ENCODE assay signal across 10 cellular contexts in the genomic region with DNA sequence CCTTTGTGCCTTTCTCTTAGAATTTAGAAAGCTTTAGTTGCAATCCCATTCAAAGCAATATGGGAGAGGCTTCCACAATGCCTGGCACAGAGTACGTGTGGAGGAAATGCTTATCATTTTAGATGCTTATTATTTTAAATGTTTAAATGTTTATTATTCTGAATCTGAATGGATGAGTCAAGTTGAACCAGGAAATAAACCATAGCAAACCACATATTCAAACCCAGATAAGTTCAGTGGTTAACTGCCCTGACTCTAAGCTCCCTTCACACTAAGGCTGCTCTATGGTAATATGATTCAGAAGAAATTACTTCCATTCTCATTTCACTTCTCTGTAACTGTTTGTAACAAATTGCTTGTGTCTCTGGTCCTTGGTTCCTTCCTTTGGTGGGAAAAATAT. TPM values are rescaled to one million over a fixed set of nuclear protein-coding genes. Genes with fewer than 3 reads are reported as not detected.
DNase-seq lines count a peak whose midpoint lies in the region; ATAC-seq, FAIRE-seq and TF ChIP-seq lines count a peak whose summit lies in the region.
"Had no signal": no experiment of that assay in that cellular context is flagged by ENCODE, and none has a peak within 500 bp of the region (broad histone marks: within the 10 kb centered on the region; RNA-seq: fewer than 3 reads in every experiment).

No MANE protein-coding gene starts in this region.

- ATAC-seq in HG03139 (IDR thresholded peaks at IDR 0.05; ENCODE audit: unreplicated experiment) = no peak

- peak overlapping the region; percentile 88 for H2AFZ ChIP-seq in endothelial cell of umbilical vein (ENCODE audit: low read depth, low read length)

- H3K36me3 ChIP-seq in endothelial cell of umbilical vein (ENCODE audit: control insufficient read depth in 2 of 2, extremely low read depth in 1 of 2, insufficient read depth in 2 of 2, low read length in 2 of 2) (no peaks in the 10 kb centered on the region), skeletal muscle satellite cell (ENCODE audit: insufficient read depth, low read length) (no peaks in the 10 kb centered on the region), WERI-Rb-1 (no peaks in the 10 kb centered on the region), adrenal gland (replicated peaks in 1 of 2) (no peaks in the 10 kb centered on the region)

- BruUV-seq in endothelial cell of umbilical vein (replicated peaks; lab: Mats Ljungman, UMichigan) = no TSS peak

- peak overlapping the region; percentile 83 for H3K9ac ChIP-seq in endothelial cell of umbilical vein (replicated peaks; ENCODE audit: extremely low read depth, insufficient read depth, low read length)
- H3K9ac ChIP-seq in skeletal muscle satellite cell (ENCODE audit: low read depth, low read length) = peak overlapping the region; percentile 36

- peak; percentile 89 for FAIRE-seq in endothelial cell of umbilical vein (lab: Jason Lieb, UNC)
- FAIRE-seq: A204.1 had no signal

- H3K27ac ChIP-seq in endothelial cell of umbilical vein (ENCODE audit: insufficient read depth, low read depth, low read length) = peak overlapping the region; percentile 93
- H3K27ac ChIP-seq in WERI-Rb-1 = no peak overlapping the region
- no peak overlapping the region for H3K27ac ChIP-seq in adrenal gland

- H3K4me3 ChIP-seq in endothelial cell of umbilical vein (replicated peaks in 1 of 3; ENCODE audit: insufficient read depth in 1 of 3, low read depth in 1 of 3, low read length in 3 of 3) = peak overlapping the region in 1 of 3 experiments; percentile 30
- no peak overlapping the region for H3K4me3 ChIP-seq in skeletal muscle satellite cell (ENCODE audit: low read length)
- H3K4me3 ChIP-seq in WERI-Rb-1 (ENCODE audit: low read depth, low read length) = no peak overlapping the region
- no peak overlapping the region for H3K4me3 ChIP-seq in adrenal gland

- CTCF ChIA-PET in endothelial cell of umbilical vein (lab: Charles Lee) = interaction anchor here (0.8 to 2.4 kb wide), 16 partner anchors 8 to 92 kb away, joined by 3 to 16 read pairs (median 4); partner anchors contain the start of gene RAB31

- TF ChIP-seq POLR2A in endothelial cell of umbilical vein (IDR thresholded peaks at IDR 0.05; ENCODE audit: low read depth, low read length) (no peak), adrenal gland (IDR thresholded peaks at IDR 0.05) (no peak)

- H3K9me3 ChIP-seq in endothelial cell of umbilical vein (replicated peaks; ENCODE audit: control insufficient read depth, insufficient read depth, low read length) (no peaks in the 10 kb centered on the region), skeletal muscle satellite cell (replicated peaks; ENCODE audit: low read length) (no peaks in the 10 kb centered on the region), WERI-Rb-1 (ENCODE audit: severe bottlenecking) (no peaks in the 10 kb centered on the region), adrenal gland (replicated peaks in 1 of 3) (no peaks in the 10 kb centered on the region)

- 55 to 71% (median 65%) methylated on average over 1 of the region's 1 CpG for WGBS in adrenal gland, 4 donors

- TF ChIP-seq CTCF in endothelial cell of umbilical vein (IDR thresholded peaks at IDR 0.05; ENCODE audit: extremely low read depth in 1 of 2, insufficient read depth in 1 of 2, low read depth in 1 of 2, low read length in 2 of 2) = no peak
- TF ChIP-seq CTCF in WERI-Rb-1 (IDR thresholded peaks at IDR 0.05; ENCODE audit: low read depth, low read length) = no peak
- no peak for TF ChIP-seq CTCF in adrenal gland (IDR thresholded peaks at IDR 0.05)

- intact Hi-C loops in endothelial cell of umbilical vein (cut with micrococcal nuclease) = loop anchor here (10.0 kb wide), 1 partner anchor 905 kb away; the partner anchor contains the start of gene NAPG
- intact Hi-C loops in adrenal gland (cut with DNase I) = loop anchor here in 1 of 2 donors (10.0 kb wide), 1 partner anchor 145 kb away; no protein-coding TSS in a partner anchor

- no peaks in the 10 kb centered on the region for H3K9me1 ChIP-seq in endothelial cell of umbilical vein (replicated peaks; ENCODE audit: control insufficient read depth, extremely low read depth, insufficient read depth, low read length)

- peak; percentile 16 for DNase-seq in NOMO-1 treated with DMSO at 0.1 percent for 48 hours (lab: John Stamatoyannopoulos, UW; ENCODE audit: unreplicated experiment)
- DNase-seq in NOMO-1 treated with dmso at 0.1 percent for 144 hours (lab: John Stamatoyannopoulos, UW; ENCODE audit: unreplicated experiment) = no peak
- peak; percentile 36 for DNase-seq in RPMI7951 (ENCODE audit: low read depth)
- peak; percentile 86 for DNase-seq in endothelial cell of umbilical vein (ENCODE audit: low read depth, low spot score)
- no peak for DNase-seq in WERI-Rb-1
- DNase-seq in adrenal gland = no peak
- DNase-seq: caudate nucleus had no signal

- H3K27me3 ChIP-seq in endothelial cell of umbilical vein (ENCODE audit: control insufficient read depth in 2 of 2, insufficient read depth in 2 of 2, low read length in 2 of 2) (no peaks in the 10 kb centered on the region), skeletal muscle satellite cell (ENCODE audit: control insufficient read depth, insufficient read depth, low read length) (no peaks in the 10 kb centered on the region), WERI-Rb-1 (ENCODE audit: insufficient read depth, low read depth, severe bottlenecking) (no peaks in the 10 kb centered on the region), adrenal gland (no peaks in the 10 kb centered on the region)

- H3K4me2 ChIP-seq in endothelial cell of umbilical vein (ENCODE audit: insufficient read depth, low read length) = peak overlapping the region; percentile 95
- peak overlapping the region; percentile 24 for H3K4me2 ChIP-seq in skeletal muscle satellite cell (ENCODE audit: low read length)

- dilution Hi-C loops in endothelial cell of umbilical vein (cut with MboI; ENCODE audit: extremely low pct_ligation_motif_present, low sequenced_read_pairs) = no loop called here

- H4K20me1 ChIP-seq in endothelial cell of umbilical vein (replicated peaks; ENCODE audit: control insufficient read depth, extremely low read depth, insufficient read depth, low read length) = no peaks in the 10 kb centered on the region

- H3K79me2 ChIP-seq in endothelial cell of umbilical vein (ENCODE audit: control insufficient read depth, insufficient read depth, low read length) = peaks cover 10% of the 10 kb centered on the region

- POLR2A ChIA-PET in endothelial cell of umbilical vein (lab: Charles Lee) = interaction anchor here (1.1 to 1.4 kb wide), 2 partner anchors 10 to 13 kb away, joined by 3 read pairs; no protein-coding TSS in a partner anchor

- peaks cover 40% of the 10 kb centered on the region for H3K4me1 ChIP-seq in endothelial cell of umbilical vein (ENCODE audit: control insufficient read depth, extremely low read depth, insufficient read depth, low read length)
- H3K4me1 ChIP-seq in skeletal muscle satellite cell (ENCODE audit: control insufficient read depth, insufficient read depth, low read length) = peaks cover 37% of the 10 kb centered on the region
- H3K4me1 ChIP-seq in adrenal gland (replicated peaks in 1 of 2) = peaks cover 4 to 8% of the 10 kb centered on the region in 2 donors

TF ChIP-seq in endothelial cell of umbilical vein, 7 proteins besides CTCF, POLR2A, EP300 and RAD21:
- TF ChIP-seq GATA2 (IDR thresholded peaks at IDR 0.05; ENCODE audit: insufficient read depth, insufficient read length, low read depth, low read length) (peak; percentile 75), POLR2AphosphoS5 (IDR thresholded peaks at IDR 0.05; ENCODE audit: insufficient read depth, low read depth, low read length) (peak; percentile 50), MYC (IDR thresholded peaks at IDR 0.05; ENCODE audit: low read depth, low read length) (no peak), FOS (IDR thresholded peaks at IDR 0.05; ENCODE audit: borderline replicate concordance, insufficient read depth, low read length) (peak; percentile 69), MAX (IDR thresholded peaks at IDR 0.05; ENCODE audit: insufficient read depth, insufficient read length) (no peak), JUN (IDR thresholded peaks at IDR 0.05; ENCODE audit: borderline replicate concordance, insufficient read depth, insufficient read length, low read depth) (peak; percentile 38), EZH2 (IDR thresholded peaks at IDR 0.05; ENCODE audit: borderline replicate concordance, low read depth, low read length, severe bottlenecking) (no peak)

RNA-seq across cellular contexts. Expression of gene PPP4R1, which starts 5.2 kb away (rescaled TPM):
- 54.5 and 61.0 TPM in 2 replicates for total RNA-seq in RPMI7951 (2014; rRNA removed; shearing (Covaris generic))
- total RNA-seq in endothelial cell of umbilical vein = 152 and 168 TPM in 2 replicates
- polyA plus RNA-seq in endothelial cell of umbilical vein = 121 and 138 TPM in 2 replicates
- 114 and 133 TPM in 2 replicates for polyA plus RNA-seq in endothelial cell of umbilical vein (2011; cell fraction: cytosol; rRNA removed)
- 274 and 307 TPM in 2 replicates for polyA plus RNA-seq in endothelial cell of umbilical vein (2011; cell fraction: nucleus; rRNA removed)
- polyA plus RNA-seq in endothelial cell of umbilical vein (2012) = 89.0 and 107 TPM in 2 replicates
- polyA minus RNA-seq in endothelial cell of umbilical vein = 251 and 272 TPM in 2 replicates
- 44.9 TPM for polyA minus RNA-seq in endothelial cell of umbilical vein (2011; cell fraction: cytosol; rRNA and poly(A)+ RNA removed)
- polyA minus RNA-seq in endothelial cell of umbilical vein (2011; cell fraction: nucleus; rRNA and poly(A)+ RNA removed) = 138 and 202 TPM in 2 replicates
- 58.3 and 65.5 TPM in 2 replicates for total RNA-seq in skeletal muscle satellite cell (2012; rRNA removed)
- 100 to 1,000 TPM in 1 of 8 donors, 10 to 100 TPM in 7; 22.8 to 104 (median 66.2) TPM for total RNA-seq in adrenal gland
- 10 to 100 TPM; 25.7 to 56.4 (median 36.1) TPM for polyA plus RNA-seq in adrenal gland

Comparison
In these comparisons a context has a peak if more than half of its experiments do, and no peak if none do; other contexts are left out.
1. DNase-seq: peak in NOMO-1 treated with DMSO at 0.1 percent for 48 hours (single experiment), RPMI7951 (single experiment) and endothelial cell of umbilical vein (single experiment); none in NOMO-1 treated with dmso at 0.1 percent for 144 hours (single experiment), WERI-Rb-1 (single experiment) and adrenal gland (0 of 7).